Comparison of ENCODE assay signal across 13 cellular contexts in genomic region chr4:155624478-155624877, GRCh38. TPM values are rescaled to one million over a fixed set of nuclear protein-coding genes. Genes with fewer than 3 reads are reported as not detected.
DNase-seq lines count a peak whose midpoint lies in the region; ATAC-seq, FAIRE-seq and TF ChIP-seq lines count a peak whose summit lies in the region.
"Had no signal": no experiment of that assay in that cellular context is flagged by ENCODE, and none has a peak within 500 bp of the region (broad histone marks: within the 10 kb centered on the region; RNA-seq: fewer than 3 reads in every experiment).

No MANE protein-coding gene starts in this region.

- no peak overlapping the region for H3K4me3 Mint-ChIP-seq in astrocyte (ENCODE audit: unreplicated experiment)

- H3K4me1 Mint-ChIP-seq in astrocyte (ENCODE audit: low read depth, unreplicated experiment): peaks cover 19% of the 10 kb centered on the region

- no peak for FAIRE-seq in astrocyte (lab: Jason Lieb, UNC)
- FAIRE-seq in GM12892 (lab: Jason Lieb, UNC): no peak

- H3K9me3 ChIP-seq in astrocyte (ENCODE audit: insufficient read depth, low read depth, low read length) (no peaks in the 10 kb centered on the region), gastrocnemius medialis (no peaks in the 10 kb centered on the region)
- H3K9me3 ChIP-seq: ovary had no signal

- no peak for TF ChIP-seq POLR2A in GM12892 (IDR thresholded peaks at IDR 0.05; ENCODE audit: low read depth, low read length)
- TF ChIP-seq POLR2A in gastrocnemius medialis (IDR thresholded peaks at IDR 0.05): no peak

- no peak overlapping the region for H2AFZ ChIP-seq in astrocyte (ENCODE audit: low read depth, low read length)

- DNase-seq in astrocyte (ENCODE audit: low read depth): no peak
- DNase-seq in GM12892 (ENCODE audit: insufficient read length): no peak
- no peak for DNase-seq in gastrocnemius medialis
- no peak for DNase-seq in globus pallidus (ENCODE audit: low spot score)
- no peak for DNase-seq in AG20443 (ENCODE audit: low spot score)
- DNase-seq: effector memory CD4-positive, alpha-beta T cell; NCI-H345; ovary; SHP77; stimulated activated CD4-positive, alpha-beta T cell treated with anti-CD3 and anti-CD28 coated beads, Interleukin-2, amount 100 ng/mL, for 48 hours had no signal

- H3K4me1 ChIP-seq in astrocyte (ENCODE audit: insufficient read depth, low read length): no peaks in the 10 kb centered on the region
- H3K4me1 ChIP-seq in gastrocnemius medialis: peaks cover 0 to 5% of the 10 kb centered on the region in 2 donors

- H4K20me1 ChIP-seq in astrocyte (ENCODE audit: insufficient read depth, low read length): no peaks in the 10 kb centered on the region

- H3K79me2 ChIP-seq in astrocyte (ENCODE audit: insufficient read depth, low read length): no peaks in the 10 kb centered on the region

- no peak overlapping the region for H3K27ac ChIP-seq in astrocyte (ENCODE audit: low read depth, low read length)
- H3K27ac ChIP-seq in gastrocnemius medialis: no peak overlapping the region
- H3K27ac ChIP-seq: ovary had no signal

- ATAC-seq in GM18858 (IDR thresholded peaks at IDR 0.05; ENCODE audit: unreplicated experiment) (peak; percentile 91), GM21528 (IDR thresholded peaks at IDR 0.05; ENCODE audit: low FRiP score, unreplicated experiment) (peak; percentile 92), HG03066 (IDR thresholded peaks at IDR 0.05; ENCODE audit: low read depth, unreplicated experiment) (peak; percentile 90), gastrocnemius medialis (no peak)

- no peaks in the 10 kb centered on the region for H3K36me3 ChIP-seq in astrocyte (ENCODE audit: insufficient read depth, low read length)
- H3K36me3 ChIP-seq in gastrocnemius medialis: no peaks in the 10 kb centered on the region
- H3K36me3 ChIP-seq: ovary had no signal

- H3K4me2 ChIP-seq in astrocyte (ENCODE audit: low read length): no peak overlapping the region

- H3K27me3 ChIP-seq in astrocyte (ENCODE audit: insufficient read depth, low read length) (no peaks in the 10 kb centered on the region), gastrocnemius medialis (no peaks in the 10 kb centered on the region)
- H3K27me3 ChIP-seq: ovary had no signal

- in situ Hi-C loops in gastrocnemius medialis (cut with MboI; ENCODE audit: low sequenced_read_pairs in 4 of 4): no loop called here

- H3K4me3 ChIP-seq in astrocyte (ENCODE audit: insufficient read depth, low read depth, low read length): no peak overlapping the region
- H3K4me3 ChIP-seq in gastrocnemius medialis: no peak overlapping the region
- H3K4me3 ChIP-seq: ovary had no signal

- intact Hi-C loops in gastrocnemius medialis (cut with DNase I; ENCODE audit: low total_unique reads): no loop called here

- no peak overlapping the region for H3K9ac ChIP-seq in astrocyte (ENCODE audit: low read length)

- peak overlapping the region; percentile 67 for H3K27ac Mint-ChIP-seq in astrocyte (ENCODE audit: unreplicated experiment)

- H3K27me3 Mint-ChIP-seq in astrocyte (ENCODE audit: low read depth, unreplicated experiment): no peaks in the 10 kb centered on the region

- no peaks in the 10 kb centered on the region for H3K9me3 Mint-ChIP-seq in astrocyte (ENCODE audit: unreplicated experiment)

- H3K36me3 Mint-ChIP-seq in astrocyte (ENCODE audit: low read depth, unreplicated experiment): no peaks in the 10 kb centered on the region

- TF ChIP-seq CTCF in astrocyte (IDR thresholded peaks at IDR 0.05; ENCODE audit: insufficient read depth, low read depth, low read length): no peak
- TF ChIP-seq CTCF in gastrocnemius medialis (IDR thresholded peaks at IDR 0.05 in 4 of 5, conservative IDR thresholded peaks at IDR 0.05 in 1 of 5): no peak

RNA-seq across cellular contexts. Expression of gene GUCY1A1, which starts 42.2 kb away (rescaled TPM):
- total RNA-seq in astrocyte (0.48 and 1.0 TPM in 2 replicates), gastrocnemius medialis (10 to 100 TPM in 2 of 4 donors, 1 to 10 TPM in 2; 5.8 to 15.5 (median 9.6) TPM)
- polyA plus RNA-seq in GM12892 (2012; ENCODE audit: missing spikeins): 0.19 TPM

Comparison
In these comparisons a context has a peak if more than half of its experiments do, and no peak if none do; other contexts are left out.
1. ATAC-seq: peak in GM18858 (single experiment), GM21528 (single experiment) and HG03066 (single experiment); none in gastrocnemius medialis (0 of 2).